ENCODE assay signal across 2 cellular contexts in genomic region chr16:52572656-52573055, GRCh38.
A peak's percentile ranks its signal among the peaks of the same experiment; 100 is the strongest.
TF ChIP-seq lines count a peak whose summit lies in the region.

No MANE protein-coding gene starts in this region.

TF ChIP-seq in A549, 52 proteins besides CTCF, POLR2A, EP300 and RAD21:
- TF ChIP-seq ZNF302 (CRISPR knock-in tag; IDR thresholded peaks at IDR 0.05): no peak
- TF ChIP-seq TP53 (CRISPR knock-in tag; IDR thresholded peaks at IDR 0.05): no peak
- TF ChIP-seq RNF2 (IDR thresholded peaks at IDR 0.05; ENCODE audit: borderline replicate concordance, low read depth): no peak
- no peak for TF ChIP-seq RCOR1 (IDR thresholded peaks at IDR 0.05; ENCODE audit: low read depth, low read length)
- TF ChIP-seq MAFK (IDR thresholded peaks at IDR 0.05; ENCODE audit: partially characterized antibody): peak; percentile 28

TF ChIP-seq in H1, 55 proteins besides CTCF, POLR2A, EP300 and RAD21:
- no peak for TF ChIP-seq POLR2AphosphoS5 (IDR thresholded peaks at IDR 0.05; ENCODE audit: low read depth, low read length)
- no peak for TF ChIP-seq PHF8 (conservative IDR thresholded peaks at IDR 0.05; ENCODE audit: low read depth, low read length)
- no peak for TF ChIP-seq ASH2L (IDR thresholded peaks at IDR 0.05; ENCODE audit: low read length)
- no peak for TF ChIP-seq BCL11A (IDR thresholded peaks at IDR 0.05; ENCODE audit: low read depth in 2 of 2, low read length in 2 of 2)
- no peak for TF ChIP-seq MAFK (IDR thresholded peaks at IDR 0.05; ENCODE audit: low read depth, low read length)
- TF ChIP-seq SIRT6 (IDR thresholded peaks at IDR 0.05; ENCODE audit: low read length): no peak
- no peak for TF ChIP-seq JUND (IDR thresholded peaks at IDR 0.05; ENCODE audit: low read length)
- no peak for TF ChIP-seq CTBP2 (IDR thresholded peaks at IDR 0.05; ENCODE audit: borderline replicate concordance, insufficient read depth, insufficient read length, low read length)
